Comparison of ENCODE assay signal across 30 cellular contexts in the genomic region with DNA sequence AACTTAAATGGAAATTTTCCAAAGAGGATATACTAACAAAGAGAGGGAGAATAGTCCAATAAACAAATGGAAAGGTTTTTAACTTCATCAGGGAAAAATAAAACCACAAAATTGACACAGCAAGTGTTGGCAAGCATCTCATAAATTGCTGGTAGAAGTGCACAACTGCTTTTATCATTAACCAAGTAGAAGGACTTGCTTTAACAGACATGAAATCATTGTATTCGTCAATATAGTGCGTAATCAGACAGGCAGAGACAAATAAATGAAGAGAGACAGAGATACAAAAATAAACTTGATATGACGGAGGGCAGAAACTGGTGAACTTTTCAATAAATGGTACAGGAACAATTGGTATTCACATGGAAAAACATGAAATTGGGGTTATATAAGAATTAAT.
"Had no signal": no experiment of that assay in that cellular context is flagged by ENCODE, and none has a peak within 500 bp of the region (broad histone marks: within the 10 kb centered on the region; RNA-seq: fewer than 3 reads in every experiment).

No MANE protein-coding gene starts in this region.

- H3K9me3 ChIP-seq: mucosa of descending colon, neutrophil, suprapubic skin, transverse colon, upper lobe of right lung, uterus had no signal

- H3K27me3 Mint-ChIP-seq: naive B cell; natural killer cell treated with Interleukin-12 subunit alpha and Interleukin-12 subunit beta and Interleukin-15 and Interleukin-18, amount 100 ng/mL, for 72 hours; progenitor cell of endocrine pancreas; stimulated activated naive CD8-positive, alpha-beta T cell treated with anti-CD3 and anti-CD28 coated beads, Interleukin-15, amount 100 ng/mL, for 72 hours had no signal

- H3K4me1 ChIP-seq: parathyroid adenoma, uterus had no signal

- DNase-seq: dorsolateral prefrontal cortex; effector CD4-positive, alpha-beta T cell; hypothalamus; immature natural killer cell; islet precursor cell; kidney glomerular epithelial cell; left colon; left ventricle myocardium superior; mesenchymal stem cell; mucosa of descending colon; naive B cell; stimulated activated CD4-positive, alpha-beta T cell treated with anti-CD3 and anti-CD28 coated beads, Interleukin-12 subunit alpha, Interleukin-12 subunit beta, amount 100 ng/mL, for 4 hours; stimulated activated CD4-positive, alpha-beta T cell treated with anti-CD3 and anti-CD28 coated beads, Interleukin-1b, Interleukin-23, amount 100 ng/mL, for 48 hours; stimulated activated CD4-positive, alpha-beta T cell treated with anti-CD3 and anti-CD28 coated beads, Interleukin-4, amount 100 ng/mL, for 1 hour; stimulated activated CD8-positive, alpha-beta memory T cell treated with anti-CD3 and anti-CD28 coated beads, Interleukin-4, amount 100 ng/mL, for 48 hours; stimulated activated naive CD4-positive, alpha-beta T cell; stimulated activated naive CD8-positive, alpha-beta T cell treated with anti-CD3 and anti-CD28 coated beads, Interleukin-15, amount 100 ng/mL, for 72 hours; transverse colon; upper lobe of right lung; uterus had no signal

- H3K4me3 ChIP-seq: dorsolateral prefrontal cortex, lung, mucosa of descending colon, smooth muscle cell, suprapubic skin, transverse colon, upper lobe of right lung, uterus had no signal

- ATAC-seq: left colon; left ventricle myocardium superior; mucosa of descending colon; natural killer cell treated with Interleukin-12 subunit alpha and Interleukin-12 subunit beta and Interleukin-15 and Interleukin-18, amount 100 ng/mL, for 72 hours; sciatic nerve; stimulated activated naive CD8-positive, alpha-beta T cell treated with anti-CD3 and anti-CD28 coated beads, Interleukin-15, amount 100 ng/mL, for 72 hours; upper lobe of right lung had no signal

- H3K27ac Mint-ChIP-seq: mesothelial cell of epicardium; progenitor cell of endocrine pancreas; stimulated activated naive CD8-positive, alpha-beta T cell treated with anti-CD3 and anti-CD28 coated beads, Interleukin-15, amount 100 ng/mL, for 72 hours had no signal

- H3K4me3 Mint-ChIP-seq: immature natural killer cell; mesothelial cell of epicardium; naive B cell; natural killer cell treated with Interleukin-12 subunit alpha and Interleukin-12 subunit beta and Interleukin-15 and Interleukin-18, amount 100 ng/mL, for 72 hours; neural crest cell; stimulated activated naive CD8-positive, alpha-beta T cell treated with anti-CD3 and anti-CD28 coated beads, Interleukin-15, amount 100 ng/mL, for 72 hours had no signal

- H3K27ac ChIP-seq: dorsolateral prefrontal cortex, neutrophil, parathyroid adenoma, suprapubic skin, transverse colon, upper lobe of right lung, uterus had no signal

- H3K27me3 ChIP-seq: dorsolateral prefrontal cortex, neutrophil, suprapubic skin, transverse colon, upper lobe of right lung, uterus had no signal

- H3K4me1 Mint-ChIP-seq: mesothelial cell of epicardium had no signal

- H3K9me3 Mint-ChIP-seq: immature natural killer cell; naive B cell; natural killer cell treated with Interleukin-12 subunit alpha and Interleukin-12 subunit beta and Interleukin-15 and Interleukin-18, amount 100 ng/mL, for 72 hours; stimulated activated naive CD8-positive, alpha-beta T cell treated with anti-CD3 and anti-CD28 coated beads, Interleukin-15, amount 100 ng/mL, for 72 hours had no signal

- H3K36me3 ChIP-seq: uterus had no signal
